ENCODE assay signal across 8 cellular contexts in genomic region chr3:154758109-154758868, GRCh38.
A peak's percentile ranks its signal among the peaks of the same experiment; 100 is the strongest.
DNase-seq lines count a peak whose midpoint lies in the region; ATAC-seq, FAIRE-seq and TF ChIP-seq lines count a peak whose summit lies in the region.

No MANE protein-coding gene starts in this region.

- H3K27ac ChIP-seq in RWPE2 (ENCODE audit: poor library complexity, severe bottlenecking): no peak overlapping the region

- H3K27me3 ChIP-seq in RWPE2 (ENCODE audit: insufficient read depth, poor library complexity, severe bottlenecking): no peaks in the 10 kb centered on the region
- no peaks in the 10 kb centered on the region for H3K27me3 ChIP-seq in MG63

- no peaks in the 10 kb centered on the region for H3K9me3 ChIP-seq in RWPE2 (ENCODE audit: severe bottlenecking)
- H3K9me3 ChIP-seq in MG63: no peaks in the 10 kb centered on the region

- TF ChIP-seq CTCF in AG09319 (IDR thresholded peaks at IDR 0.05; ENCODE audit: low read depth, low read length): peak; percentile 49
- peak; percentile 83 for TF ChIP-seq CTCF in RWPE2 (IDR thresholded peaks at IDR 0.05; ENCODE audit: poor library complexity, severe bottlenecking)

- no peaks in the 10 kb centered on the region for H3K4me1 ChIP-seq in RWPE2 (ENCODE audit: insufficient read depth, poor library complexity, severe bottlenecking)

- no peak overlapping the region for H3K4me3 ChIP-seq in RWPE2 (ENCODE audit: severe bottlenecking)
- H3K4me3 ChIP-seq in MG63: no peak overlapping the region

- peak; percentile 46; the same call in 1 of the 3 replicates for ATAC-seq in RWPE2 (ENCODE audit: low read depth)
- no peak for ATAC-seq in HG02981 (IDR thresholded peaks at IDR 0.05; ENCODE audit: unreplicated experiment)
- no peak for ATAC-seq in HG02763 (IDR thresholded peaks at IDR 0.05; ENCODE audit: unreplicated experiment)
- no peak for ATAC-seq in HG03097 (IDR thresholded peaks at IDR 0.05; ENCODE audit: low FRiP score, unreplicated experiment)

- H3K36me3 ChIP-seq in RWPE2 (ENCODE audit: low read depth) (no peaks in the 10 kb centered on the region), MG63 (no peaks in the 10 kb centered on the region)

- no peak for FAIRE-seq in HTR-8/SVneo (lab: Jason Lieb, UNC)

- DNase-seq in AG09319 (ENCODE audit: extremely low read depth, low read depth): peak; percentile 18
- DNase-seq in HTR-8/SVneo (ENCODE audit: insufficient read length, low spot score): peak; percentile 36
- DNase-seq in RWPE2 (ENCODE audit: low spot score): no peak
- DNase-seq in glomerular visceral epithelial cell (ENCODE audit: extremely low spot score): peak; percentile 20
- DNase-seq in MG63: no peak

Comparison
In these comparisons a context has a peak if more than half of its experiments do, and no peak if none do; other contexts are left out.
1. DNase-seq: peak in AG09319 (single experiment), HTR-8/SVneo (single experiment) and glomerular visceral epithelial cell (single experiment); none in RWPE2 (single experiment) and MG63 (single experiment).